Comparison of ENCODE assay signal across 19 cellular contexts in genomic region chr14:103311171-103311997, GRCh38.
"Had no signal": no experiment of that assay in that cellular context is flagged by ENCODE, and none has a peak within 500 bp of the region (broad histone marks: within the 10 kb centered on the region; RNA-seq: fewer than 3 reads in every experiment).

No MANE protein-coding gene starts in this region.

- H3K9me3 ChIP-seq: breast epithelium, psoas muscle, stomach, thyroid gland, uterus had no signal

- H2AFZ ChIP-seq: hepatocyte had no signal

- H3K4me1 Mint-ChIP-seq: activated naive CD4-positive, alpha-beta T cell treated with anti-CD3 and anti-CD28 coated beads, Interleukin-2, amount 50 U/mL, for 24 hours; activated T-helper 17 cell treated with anti-CD3 and anti-CD28 coated beads, Interleukin-2, amount 50 U/mL, for 72 hours; naive thymus-derived CD4-positive, alpha-beta T cell had no signal

- H3K27me3 Mint-ChIP-seq: activated T-helper 17 cell treated with anti-CD3 and anti-CD28 coated beads, Interleukin-2, amount 50 U/mL, for 72 hours had no signal

- H3K4me2 ChIP-seq: hepatocyte had no signal

- H3K36me3 Mint-ChIP-seq: activated naive CD4-positive, alpha-beta T cell treated with anti-CD3 and anti-CD28 coated beads, Interleukin-2, amount 50 U/mL, for 24 hours; naive thymus-derived CD4-positive, alpha-beta T cell; WTC11 had no signal

- H3K4me1 ChIP-seq: breast epithelium, uterus had no signal

- H3K27me3 ChIP-seq: breast epithelium, hepatocyte, stomach, thyroid gland, uterus had no signal

- DNase-seq: activated CD4-positive, alpha-beta T cell treated with anti-CD3 and anti-CD28 coated beads for 48 hours; activated CD8-positive, alpha-beta memory T cell treated with anti-CD3 and anti-CD28 coated beads for 24 hours; cortex of kidney; effector memory CD4-positive, alpha-beta T cell; naive thymus-derived CD4-positive, alpha-beta T cell; occipital lobe; psoas muscle; stimulated activated CD4-positive, alpha-beta T cell treated with anti-CD3 and anti-CD28 coated beads, Interleukin-15, amount 100 ng/mL, for 24 hours; stomach; thyroid gland; uterus had no signal

- H3K4me3 ChIP-seq: breast epithelium, hepatocyte, lung, psoas muscle, stomach, thyroid gland, uterus had no signal

- H3K4me3 Mint-ChIP-seq: activated naive CD4-positive, alpha-beta T cell treated with anti-CD3 and anti-CD28 coated beads, Interleukin-2, amount 50 U/mL, for 24 hours; activated T-helper 17 cell treated with anti-CD3 and anti-CD28 coated beads, Interleukin-2, amount 50 U/mL, for 72 hours; naive thymus-derived CD4-positive, alpha-beta T cell; T-helper 1 cell treated with Interleukin-12 subunit alpha and Interleukin-12 subunit beta and Interleukin-4 antibody, amounts not matched to agents 30 μg/mL and 1 μg/mL, for 36 hours; WTC11 had no signal

- H3K27ac ChIP-seq: breast epithelium, epithelial cell of prostate, hepatocyte, psoas muscle, stomach, thyroid gland, uterus had no signal

- H3K27ac Mint-ChIP-seq: activated naive CD4-positive, alpha-beta T cell treated with anti-CD3 and anti-CD28 coated beads, Interleukin-2, amount 50 U/mL, for 24 hours; activated T-helper 17 cell treated with anti-CD3 and anti-CD28 coated beads, Interleukin-2, amount 50 U/mL, for 72 hours; naive thymus-derived CD4-positive, alpha-beta T cell; T-helper 1 cell treated with Interleukin-12 subunit alpha and Interleukin-12 subunit beta and Interleukin-4 antibody, amounts not matched to agents 30 μg/mL and 1 μg/mL, for 36 hours; WTC11 had no signal

- ATAC-seq: activated T-helper 17 cell treated with anti-CD3 and anti-CD28 coated beads, Interleukin-2, amount 50 U/mL, for 72 hours; naive thymus-derived CD4-positive, alpha-beta T cell; psoas muscle; WTC11 had no signal

- H3K36me3 ChIP-seq: breast epithelium, stomach, thyroid gland, uterus had no signal

- H3K9me3 Mint-ChIP-seq: activated naive CD4-positive, alpha-beta T cell treated with anti-CD3 and anti-CD28 coated beads, Interleukin-2, amount 50 U/mL, for 24 hours; activated T-helper 17 cell treated with anti-CD3 and anti-CD28 coated beads, Interleukin-2, amount 50 U/mL, for 72 hours; T-helper 1 cell treated with Interleukin-12 subunit alpha and Interleukin-12 subunit beta and Interleukin-4 antibody, amounts not matched to agents 30 μg/mL and 1 μg/mL, for 36 hours; WTC11 had no signal

- H3K79me2 ChIP-seq: hepatocyte had no signal
